Comparison of ENCODE assay signal across 8 cellular contexts in the genomic region with DNA sequence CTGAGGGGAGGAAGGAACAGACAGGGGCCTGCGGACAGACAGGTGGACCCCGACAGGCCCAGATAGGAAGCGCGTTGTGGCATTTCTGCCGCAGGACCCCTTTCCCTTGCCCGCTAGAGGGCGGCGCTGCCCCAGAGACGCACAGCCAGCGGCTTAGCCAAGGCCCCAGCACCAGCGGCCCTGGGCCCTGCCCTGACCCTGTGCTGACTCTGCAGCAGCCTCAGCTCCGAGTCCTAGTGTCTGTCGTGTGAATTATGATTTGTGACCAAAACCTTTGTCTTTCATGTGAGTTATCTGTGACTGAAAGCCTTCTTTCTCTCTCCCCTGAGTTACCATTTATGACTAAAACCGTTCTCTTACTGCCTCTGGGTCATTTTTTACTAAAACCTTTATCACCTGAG. TPM values are rescaled to one million over a fixed set of nuclear protein-coding genes. Genes with fewer than 3 reads are reported as not detected.
DNase-seq lines count a peak whose midpoint lies in the region; ATAC-seq and TF ChIP-seq lines count a peak whose summit lies in the region.

No MANE protein-coding gene starts in this region.

- no peaks in the 10 kb centered on the region for H3K9me3 ChIP-seq in gastrocnemius medialis

- no peak overlapping the region for H3K27ac ChIP-seq in gastrocnemius medialis

- peaks cover 0 to 11% of the 10 kb centered on the region in 2 donors for H3K4me1 ChIP-seq in gastrocnemius medialis

- TF ChIP-seq POLR2A in gastrocnemius medialis (IDR thresholded peaks at IDR 0.05) = no peak

- H3K4me3 ChIP-seq in gastrocnemius medialis = no peak overlapping the region

- in situ Hi-C loops in gastrocnemius medialis (cut with MboI; ENCODE audit: low sequenced_read_pairs in 4 of 4) = no loop called here

- no peaks in the 10 kb centered on the region for H3K36me3 ChIP-seq in gastrocnemius medialis

- intact Hi-C loops in left ventricle myocardium superior (cut with micrococcal nuclease) = loop anchor here (10.0 kb wide), 1 partner anchor 221 kb away; no protein-coding TSS in a partner anchor
- intact Hi-C loops in gastrocnemius medialis (cut with DNase I; ENCODE audit: low total_unique reads) = loop anchor here (1.0 to 10.0 kb wide), 2 partner anchors 217 to 251 kb away; no protein-coding TSS in a partner anchor

- H3K27me3 ChIP-seq in gastrocnemius medialis = peaks cover 28 to 35% (median 28%) of the 10 kb centered on the region in 3 donors

- ATAC-seq in left ventricle myocardium superior (peak; percentile 92), gastrocnemius medialis (peak; percentile 46 to 68)

- DNase-seq in DMS53 treated with DMSO at 0.1 percent for 48 hours (lab: John Stamatoyannopoulos, UW; ENCODE audit: unreplicated experiment) = peak; percentile 73
- DNase-seq in H4 (ENCODE audit: low spot score) = peak; percentile 79
- peak; percentile 52 for DNase-seq in NCI-H1092 treated with DMSO at 0.1 percent for 48 hours (lab: John Stamatoyannopoulos, UW)
- DNase-seq in SW480 (ENCODE audit: low spot score) = peak; percentile 89
- peak; percentile 53 for DNase-seq in activated naive CD8-positive, alpha-beta T cell treated with anti-CD3 and anti-CD28 coated beads, Interleukin-2, amount 50 U/mL, for 16 hours (ENCODE audit: low read depth, low spot score)
- peak; percentile 92 for DNase-seq in left ventricle myocardium superior
- DNase-seq in gastrocnemius medialis = peak; percentile 35 to 54
- DNase-seq in GF-D8 (lab: John Stamatoyannopoulos, UW) = no peak

- peak; percentile 38 to 74 (median 64) for TF ChIP-seq CTCF in gastrocnemius medialis (IDR thresholded peaks at IDR 0.05 in 4 of 5, conservative IDR thresholded peaks at IDR 0.05 in 1 of 5)

RNA-seq across cellular contexts. Expression of a gene that starts 30.8 kb away (rescaled TPM):
- total RNA-seq in H4 (2014; rRNA removed; shearing (Covaris generic)) = 52.1 and 54.2 TPM in 2 replicates
- total RNA-seq in left ventricle myocardium superior (0.32 TPM), gastrocnemius medialis (1 to 10 TPM in 1 of 4 donors, under 1 TPM in 3; 0.41 to 1.6 (median 0.50) TPM)

RNA-seq across cellular contexts. Expression of a gene that starts 30.9 kb away (rescaled TPM):
- 16.7 and 17.4 TPM in 2 replicates for total RNA-seq in H4 (2014; rRNA removed; shearing (Covaris generic))
- total RNA-seq in left ventricle myocardium superior = 26.1 TPM
- total RNA-seq in gastrocnemius medialis = 10 to 100 TPM; 20.3 to 28.8 (median 22.2) TPM

Comparison
In these comparisons a context has a peak if more than half of its experiments do, and no peak if none do; other contexts are left out.
1. RNA of a gene that starts 30.8 kb away (total RNA-seq): 52.1 to 54.2 TPM in H4; 0.41 to 1.6 TPM in gastrocnemius medialis and 0.32 TPM in left ventricle myocardium superior (single experiment); every median in the first group is over 10 times any median in the second.